ENCODE assay signal across 8 cellular contexts in genomic region chr2:239288951-239289481, GRCh38.
A peak's percentile ranks its signal among the peaks of the same experiment; 100 is the strongest.
DNase-seq lines count a peak whose midpoint lies in the region; ATAC-seq and TF ChIP-seq lines count a peak whose summit lies in the region.

No MANE protein-coding gene starts in this region.

- no peak overlapping the region for H3K4me3 ChIP-seq in mucosa of descending colon

- in situ Hi-C loops in ACHN (cut with HindIII; ENCODE audit: low pct_ligation_motif_present, low pct_unique_long_range_greater_than_20kb, low sequenced_read_pairs) = no loop called here

- peak; percentile 43 for DNase-seq in activated naive CD4-positive, alpha-beta T cell treated with Interleukin-2 at 50 U/mL for 16 hours
- DNase-seq in mucosa of descending colon = peak in 2 of 3 donors; percentile 33 to 51
- no peak for DNase-seq in ACHN
- DNase-seq in cortex of kidney (lab: John Stamatoyannopoulos, UW) = no peak
- no peak for DNase-seq in SIG-M5 (lab: John Stamatoyannopoulos, UW)
- no peak for DNase-seq in mucosa of gallbladder (ENCODE audit: low spot score)

- no peaks in the 10 kb centered on the region for H3K9me3 ChIP-seq in mucosa of descending colon

- no peaks in the 10 kb centered on the region for H3K36me3 ChIP-seq in mucosa of descending colon (ENCODE audit: low read depth)

- peaks cover 25% of the 10 kb centered on the region for H3K4me1 ChIP-seq in mucosa of descending colon (ENCODE audit: low read depth)

- no peak for TF ChIP-seq CTCF in mucosa of descending colon (IDR thresholded peaks at IDR 0.05)

- intact Hi-C loops in mucosa of descending colon (cut with DNase I, micrococcal nuclease) = no loop called here

- ATAC-seq in GM19324 (IDR thresholded peaks at IDR 0.05; ENCODE audit: low FRiP score, unreplicated experiment) (peak; percentile 64), HG02981 (IDR thresholded peaks at IDR 0.05; ENCODE audit: unreplicated experiment) (peak; percentile 40), mucosa of descending colon (peak; percentile 3)

Comparison
In these comparisons a context has a peak if more than half of its experiments do, and no peak if none do; other contexts are left out.
1. ATAC-seq: peak in every context shown above with its lines; median percentile 64 in GM19324; 40 in HG02981; 3 in mucosa of descending colon.
2. DNase-seq: peak in activated naive CD4-positive, alpha-beta T cell treated with Interleukin-2 at 50 U/mL for 16 hours (single experiment) and mucosa of descending colon (2 of 3); none in ACHN (single experiment), cortex of kidney (single experiment), SIG-M5 (single experiment) and mucosa of gallbladder (single experiment).